Comparison of ENCODE assay signal across 13 cellular contexts in the genomic region with DNA sequence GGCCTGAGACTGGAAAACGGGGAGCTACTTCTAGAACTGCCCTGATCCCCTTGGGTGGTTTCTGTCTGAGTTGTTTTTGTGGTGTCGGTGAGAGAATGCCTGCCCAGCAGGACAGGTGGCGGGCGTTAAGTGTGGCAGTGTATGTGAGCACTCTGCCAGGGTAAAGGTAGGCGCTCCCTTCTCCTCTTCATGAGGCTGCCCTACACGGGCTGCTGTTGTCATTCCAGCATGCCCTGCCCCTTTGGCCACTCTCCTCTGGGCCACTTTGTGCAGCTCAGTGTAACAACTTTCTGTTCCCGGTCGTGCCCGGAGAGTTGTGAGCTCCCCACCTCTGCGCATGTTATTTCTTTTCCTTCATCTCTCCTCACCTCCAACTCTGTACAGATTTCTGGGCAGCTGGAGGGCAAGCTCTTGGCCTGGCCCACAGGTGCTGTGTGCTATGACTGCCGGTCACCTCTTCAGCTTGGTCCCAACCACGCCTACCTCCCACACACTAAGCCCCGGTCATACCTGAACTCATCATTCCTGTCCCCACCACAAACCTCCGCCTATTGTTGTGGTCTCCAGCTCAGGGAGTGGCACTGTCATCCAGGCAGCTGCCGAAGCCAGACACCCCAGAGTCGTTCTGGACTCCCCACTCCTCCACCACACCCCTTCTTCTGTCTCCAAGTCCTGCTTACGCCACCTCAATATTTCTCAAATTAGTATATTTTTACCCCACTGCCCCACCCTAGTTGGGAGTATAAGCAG.
DNase-seq lines count a peak whose midpoint lies in the region; ATAC-seq, FAIRE-seq and TF ChIP-seq lines count a peak whose summit lies in the region.
"Had no signal": no experiment of that assay in that cellular context is flagged by ENCODE, and none has a peak within 500 bp of the region (broad histone marks: within the 10 kb centered on the region; RNA-seq: fewer than 3 reads in every experiment).

No MANE protein-coding gene starts in this region.

- H3K9ac ChIP-seq in keratinocyte (ENCODE audit: control insufficient read depth, extremely low read depth, insufficient read depth, low read length), result peak overlapping the region; percentile 29

- intact Hi-C loops in Panc1 (cut with micrococcal nuclease; ENCODE audit: unreplicated experiment), result no loop called here

- CTCF ChIA-PET in Panc1 (lab: Charles Lee), result no interaction called here

- no peaks in the 10 kb centered on the region for H3K36me3 ChIP-seq in Panc1 (ENCODE audit: control insufficient read depth, insufficient read depth, low read length)
- peaks cover 8 to 24% of the 10 kb centered on the region in 2 experiments for H3K36me3 ChIP-seq in keratinocyte (ENCODE audit: control insufficient read depth in 2 of 2, extremely low read depth in 1 of 2, insufficient read depth in 2 of 2, low read length in 2 of 2)
- no peaks in the 10 kb centered on the region for H3K36me3 ChIP-seq in thoracic aorta
- H3K36me3 ChIP-seq: ovary, Peyer's patch had no signal

- no peaks in the 10 kb centered on the region for H3K9me3 Mint-ChIP-seq in activated T-cell treated with anti-CD3 and anti-CD28 coated beads, Interleukin-2, amount 50 U/mL, for 24 hours
- H3K9me3 Mint-ChIP-seq: activated T-helper 1 cell treated with anti-CD3 and anti-CD28 coated beads, Interleukin-12 subunit alpha, Interleukin-12 subunit beta, Interleukin-2, Interleukin-4 antibody, amounts not matched to agents 30 ng/mL and 10 ng/mL and 1 ng/mL, durations not matched to agents 14 hours and 24 hours and 36 hours; central memory CD8-positive, alpha-beta T cell had no signal

- H3K4me3 ChIP-seq in Panc1 (ENCODE audit: low read depth in 2 of 2, low read length in 2 of 2), result no peak overlapping the region
- H3K4me3 ChIP-seq in keratinocyte (ENCODE audit: control insufficient read depth in 2 of 3, extremely low read depth in 1 of 3, insufficient read depth in 2 of 3, low read depth in 1 of 3, low read length in 3 of 3), result no peak overlapping the region
- peak overlapping the region; percentile 2 for H3K4me3 ChIP-seq in thoracic aorta
- H3K4me3 ChIP-seq: ovary, Peyer's patch had no signal

- peak; percentile 40 to 50 for DNase-seq in activated T-cell treated with anti-CD3 and anti-CD28 coated beads, Interleukin-2, amount 50 U/mL, for 48 hours
- no peak for DNase-seq in activated T-cell treated with anti-CD3 and anti-CD28 coated beads, Interleukin-2, amount 50 U/mL, for 24 hours
- DNase-seq in Panc1 (ENCODE audit: low read depth, low spot score) (no peak), keratinocyte (ENCODE audit: low read depth, low spot score) (no peak), thoracic aorta (ENCODE audit: low spot score) (no peak), middle frontal gyrus (ENCODE audit: extremely low spot score, low spot score) (no peak)
- DNase-seq: ovary had no signal

- ATAC-seq in Panc1 (no peak), thoracic aorta (ENCODE audit: insufficient number of reproducible peaks, low FRiP score, low read depth) (no peak), HG03280 (IDR thresholded peaks at IDR 0.05; ENCODE audit: unreplicated experiment) (no peak), GM21526 (IDR thresholded peaks at IDR 0.05; ENCODE audit: low FRiP score, unreplicated experiment) (no peak)

- H3K27ac Mint-ChIP-seq in activated T-cell treated with anti-CD3 and anti-CD28 coated beads, Interleukin-2, amount 50 U/mL, for 24 hours, result no peak overlapping the region
- H3K27ac Mint-ChIP-seq: activated T-helper 1 cell treated with anti-CD3 and anti-CD28 coated beads, Interleukin-12 subunit alpha, Interleukin-12 subunit beta, Interleukin-2, Interleukin-4 antibody, amounts not matched to agents 30 ng/mL and 10 ng/mL and 1 ng/mL, durations not matched to agents 14 hours and 24 hours and 36 hours had no signal

- no peak for FAIRE-seq in keratinocyte (lab: Jason Lieb, UNC)
- FAIRE-seq: TTC549 had no signal

- H3K27ac ChIP-seq in Panc1 (ENCODE audit: low read length), result peak overlapping the region; percentile 34; the same call in 1 of the 2 replicates
- H3K27ac ChIP-seq in keratinocyte (ENCODE audit: control insufficient read depth, insufficient read depth, low read length), result peak overlapping the region; percentile 57
- peak overlapping the region; percentile 16 to 95 for H3K27ac ChIP-seq in thoracic aorta
- H3K27ac ChIP-seq: ovary had no signal

- H3K36me3 Mint-ChIP-seq in activated T-cell treated with anti-CD3 and anti-CD28 coated beads, Interleukin-2, amount 50 U/mL, for 24 hours (ENCODE audit: low read depth), result no peaks in the 10 kb centered on the region

- no peak overlapping the region for H3K4me3 Mint-ChIP-seq in activated T-cell treated with anti-CD3 and anti-CD28 coated beads, Interleukin-2, amount 50 U/mL, for 24 hours
- H3K4me3 Mint-ChIP-seq: activated T-helper 1 cell treated with anti-CD3 and anti-CD28 coated beads, Interleukin-12 subunit alpha, Interleukin-12 subunit beta, Interleukin-2, Interleukin-4 antibody, amounts not matched to agents 30 ng/mL and 10 ng/mL and 1 ng/mL, durations not matched to agents 14 hours and 24 hours and 36 hours; central memory CD8-positive, alpha-beta T cell had no signal

- H3K4me1 Mint-ChIP-seq in activated T-cell treated with anti-CD3 and anti-CD28 coated beads, Interleukin-2, amount 50 U/mL, for 24 hours (ENCODE audit: low read depth), result peaks cover 15% of the 10 kb centered on the region
- H3K4me1 Mint-ChIP-seq: central memory CD8-positive, alpha-beta T cell had no signal

- no peak for TF ChIP-seq CTCF in Panc1 (IDR thresholded peaks at IDR 0.05)
- TF ChIP-seq CTCF in keratinocyte (optimal IDR thresholded peaks at IDR 0.05 in 1 of 3, IDR thresholded peaks at IDR 0.05 in 1 of 3, conservative IDR thresholded peaks at IDR 0.05 in 1 of 3; ENCODE audit: extremely low read depth in 1 of 3, insufficient read depth in 2 of 3, low read length in 3 of 3), result no peak
- no peak for TF ChIP-seq CTCF in thoracic aorta (IDR thresholded peaks at IDR 0.05)

- no peaks in the 10 kb centered on the region for H3K9me3 ChIP-seq in Panc1 (ENCODE audit: control insufficient read depth, insufficient read depth, low read depth, low read length)
- H3K9me3 ChIP-seq in keratinocyte (ENCODE audit: control insufficient read depth, low read depth, low read length), result no peaks in the 10 kb centered on the region
- no peaks in the 10 kb centered on the region for H3K9me3 ChIP-seq in thoracic aorta
- H3K9me3 ChIP-seq: ovary, Peyer's patch had no signal

- in situ Hi-C loops in Panc1 (cut with HindIII; ENCODE audit: low pct_unique_long_range_greater_than_20kb, low sequenced_read_pairs), result no loop called here

- H3K79me2 ChIP-seq in keratinocyte (ENCODE audit: control insufficient read depth, insufficient read depth, low read length), result peaks cover 69% of the 10 kb centered on the region

- H3K4me2 ChIP-seq in keratinocyte (ENCODE audit: control insufficient read depth, extremely low read depth, insufficient read depth, low read depth, low read length), result peak overlapping the region; percentile 46

- no peaks in the 10 kb centered on the region for H3K27me3 ChIP-seq in Panc1 (ENCODE audit: control insufficient read depth, insufficient read depth, low read length)
- no peaks in the 10 kb centered on the region for H3K27me3 ChIP-seq in keratinocyte (ENCODE audit: control insufficient read depth, extremely low read depth, insufficient read depth, low read length)
- no peaks in the 10 kb centered on the region for H3K27me3 ChIP-seq in thoracic aorta (replicated peaks; ENCODE audit: insufficient read depth)
- H3K27me3 ChIP-seq: ovary, Peyer's patch had no signal

- H3K27me3 Mint-ChIP-seq in activated T-cell treated with anti-CD3 and anti-CD28 coated beads, Interleukin-2, amount 50 U/mL, for 24 hours, result peaks cover 8% of the 10 kb centered on the region

- H2AFZ ChIP-seq in keratinocyte (ENCODE audit: control insufficient read depth, low read length), result no peak overlapping the region

- H3K4me1 ChIP-seq in Panc1 (ENCODE audit: control insufficient read depth, insufficient read depth, low read length) (peaks cover 38% of the 10 kb centered on the region), keratinocyte (ENCODE audit: control insufficient read depth, extremely low read depth, insufficient read depth, low read length) (peaks cover 62% of the 10 kb centered on the region), thoracic aorta (ENCODE audit: control insufficient read depth in 1 of 2, low read depth in 2 of 2) (peaks cover 46 to 97% of the 10 kb centered on the region in 2 donors)

- no TSS peak for BruUV-seq in Panc1 (replicated peaks; lab: Mats Ljungman, UMichigan)

- dilution Hi-C loops in keratinocyte (cut with MboI; ENCODE audit: extremely low pct_ligation_motif_present, low sequenced_read_pairs), result no loop called here

- H3K9me1 ChIP-seq in keratinocyte (ENCODE audit: control insufficient read depth, extremely low read depth, insufficient read depth, low read length), result peaks cover 3% of the 10 kb centered on the region

- no peaks in the 10 kb centered on the region for H4K20me1 ChIP-seq in keratinocyte (ENCODE audit: control insufficient read depth, extremely low read depth, insufficient read depth, low read length)

- POLR2A ChIA-PET in Panc1 (lab: Charles Lee), result no interaction called here

Comparison
In these comparisons a context has a peak if more than half of its experiments do, and no peak if none do; other contexts are left out.
1. DNase-seq: peak in activated T-cell treated with anti-CD3 and anti-CD28 coated beads, Interleukin-2, amount 50 U/mL, for 48 hours (2 of 2); none in activated T-cell treated with anti-CD3 and anti-CD28 coated beads, Interleukin-2, amount 50 U/mL, for 24 hours (single experiment), Panc1 (single experiment), keratinocyte (single experiment), thoracic aorta (single experiment) and middle frontal gyrus (single experiment).
2. Peak in every context shown above with its lines, with median percentiles within 50 percentile points of each other: H3K27ac ChIP-seq.